ENCODE assay signal across 9 cellular contexts in genomic region chr13:74129500-74130144, GRCh38. TPM values are rescaled to one million over a fixed set of nuclear protein-coding genes. Genes with fewer than 3 reads are reported as not detected.
A peak's percentile ranks its signal among the peaks of the same experiment; 100 is the strongest.
DNase-seq lines count a peak whose midpoint lies in the region; TF ChIP-seq lines count a peak whose summit lies in the region.
"Had no signal": no experiment of that assay in that cellular context is flagged by ENCODE, and none has a peak within 500 bp of the region (broad histone marks: within the 10 kb centered on the region; RNA-seq: fewer than 3 reads in every experiment).

No MANE protein-coding gene starts in this region.

- intact Hi-C loops in ascending aorta (cut with DNase I) = loop anchor here (1.0 to 10.0 kb wide), 5 partner anchors 161 to 1505 kb away; partner anchors contain the start of genes DIS3, LMO7 and PIBF1
- intact Hi-C loops in esophagus squamous epithelium (cut with DNase I) = loop anchor here (10.0 kb wide), 1 partner anchor 295 kb away; no protein-coding TSS in a partner anchor
- intact Hi-C loops in uterus (cut with DNase I; ENCODE audit: low total_unique reads) = no loop called here

- DNase-seq in ELR (ENCODE audit: low read depth) (peak; percentile 42), NCI-H69 (lab: John Stamatoyannopoulos, UW) (peak; percentile 30), ascending aorta (ENCODE audit: low spot score in 2 of 2) (no peak), esophagus squamous epithelium (lab: John Stamatoyannopoulos, UW) (no peak), NCI-H2107 treated with DMSO at 0.1 percent for 48 hours (lab: John Stamatoyannopoulos, UW; ENCODE audit: unreplicated experiment) (no peak), uterus (no peak), iPS-NIHi7 (ENCODE audit: extremely low spot score) (no peak)
- DNase-seq: NCI-H2171 had no signal

- WGBS in esophagus squamous epithelium, 2 donors = 62 to 67% methylated on average over 4 of the region's 4 CpGs

- H3K36me3 ChIP-seq in ascending aorta = no peaks in the 10 kb centered on the region
- H3K36me3 ChIP-seq in esophagus squamous epithelium = no peaks in the 10 kb centered on the region
- H3K36me3 ChIP-seq in uterus = no peaks in the 10 kb centered on the region

- TF ChIP-seq CTCF in ascending aorta (IDR thresholded peaks at IDR 0.05) = no peak
- no peak for TF ChIP-seq CTCF in nephron (IDR thresholded peaks at IDR 0.05; ENCODE audit: unreplicated experiment in 3 of 3)
- no peak for TF ChIP-seq CTCF in esophagus squamous epithelium (IDR thresholded peaks at IDR 0.05)
- TF ChIP-seq CTCF in uterus (IDR thresholded peaks at IDR 0.05) = no peak

- TF ChIP-seq POLR2A in esophagus squamous epithelium (IDR thresholded peaks at IDR 0.05) (no peak), uterus (IDR thresholded peaks at IDR 0.05) (no peak)

- H3K27ac ChIP-seq in ascending aorta (peak overlapping the region; percentile 64 to 85), esophagus squamous epithelium (peak overlapping the region in 1 of 4 donors; percentile 50), uterus (no peak overlapping the region)

- H3K9me3 Mint-ChIP-seq in nephron = no peaks in the 10 kb centered on the region

- H3K4me1 ChIP-seq in ascending aorta (peaks cover 3 to 39% of the 10 kb centered on the region in 2 donors), esophagus squamous epithelium (peaks cover 0 to 53% (median 9%) of the 10 kb centered on the region in 3 donors), uterus (no peaks in the 10 kb centered on the region)

- peaks cover 48% of the 10 kb centered on the region for H3K4me1 Mint-ChIP-seq in nephron

- peak overlapping the region; percentile 14 to 65 (median 32) for H3K4me3 Mint-ChIP-seq in nephron

- H3K27me3 Mint-ChIP-seq in nephron (ENCODE audit: low read depth) = no peaks in the 10 kb centered on the region

- H3K9me3 ChIP-seq in ascending aorta (no peaks in the 10 kb centered on the region), esophagus squamous epithelium (no peaks in the 10 kb centered on the region), uterus (no peaks in the 10 kb centered on the region)

- H3K36me3 Mint-ChIP-seq in nephron (ENCODE audit: low read depth) = no peaks in the 10 kb centered on the region

- peak overlapping the region; percentile 72 to 93 (median 83) for H3K27ac Mint-ChIP-seq in nephron

- H3K27me3 ChIP-seq in ascending aorta (no peaks in the 10 kb centered on the region), esophagus squamous epithelium (peaks cover 0 to 8% (median 0%) of the 10 kb centered on the region in 4 donors), uterus (no peaks in the 10 kb centered on the region)

- peak overlapping the region in 1 of 2 donors; percentile 30 for H3K4me3 ChIP-seq in ascending aorta
- H3K4me3 ChIP-seq in esophagus squamous epithelium = no peak overlapping the region
- H3K4me3 ChIP-seq in uterus = no peak overlapping the region

RNA-seq across cellular contexts. Expression of gene KLF12, which starts 4.6 kb away (rescaled TPM):
- total RNA-seq in ascending aorta = 17.9 TPM
- total RNA-seq in esophagus squamous epithelium = 1 to 10 TPM in 3 of 4 donors, under 1 TPM in 1; 0.64 to 4.0 (median 1.4) TPM
- 10 to 100 TPM in 2 of 4 donors, 1 to 10 TPM in 2; 2.3 to 57.7 (median 13.2) TPM for total RNA-seq in uterus

Comparison
In these comparisons a context has a peak if more than half of its experiments do, and no peak if none do; other contexts are left out.
1. DNase-seq: peak in ELR (single experiment) and NCI-H69 (single experiment); none in ascending aorta (0 of 2), esophagus squamous epithelium (single experiment), NCI-H2107 treated with DMSO at 0.1 percent for 48 hours (single experiment), uterus (0 of 2) and iPS-NIHi7 (single experiment).
2. H3K27ac ChIP-seq: peak in ascending aorta (2 of 2); none in uterus (0 of 2).